ENCODE assay signal across 22 cellular contexts in the genomic region with DNA sequence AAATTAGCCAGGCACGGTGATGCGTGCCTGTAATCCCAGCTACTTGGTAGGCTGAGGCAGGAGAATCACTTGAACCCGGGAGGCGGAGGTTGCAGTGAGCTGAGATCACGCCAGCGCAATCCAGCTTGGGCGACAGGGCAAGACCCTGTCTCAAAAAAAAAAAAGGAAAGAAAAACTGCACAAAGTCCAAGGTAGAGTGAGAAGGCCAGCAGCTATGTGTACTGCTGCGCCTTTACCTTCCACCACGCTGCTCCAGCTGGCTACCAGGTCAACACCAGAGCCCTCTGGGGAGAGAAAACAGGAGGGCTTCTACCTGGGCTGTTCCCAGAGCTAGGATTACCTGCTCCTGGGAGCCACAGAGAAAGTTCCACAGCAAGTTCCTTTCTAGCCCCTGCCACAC. TPM values are rescaled to one million over a fixed set of nuclear protein-coding genes. Genes with fewer than 3 reads are reported as not detected.
A peak's percentile ranks its signal among the peaks of the same experiment; 100 is the strongest.
DNase-seq lines count a peak whose midpoint lies in the region; ATAC-seq lines count a peak whose summit lies in the region.
"Had no signal": no experiment of that assay in that cellular context is flagged by ENCODE, and none has a peak within 500 bp of the region (broad histone marks: within the 10 kb centered on the region; RNA-seq: fewer than 3 reads in every experiment).

No MANE protein-coding gene starts in this region.

- intact Hi-C loops in left colon (cut with DNase I, micrococcal nuclease) = no loop called here

- H3K4me1 ChIP-seq in CD8-positive, alpha-beta memory T cell (ENCODE audit: insufficient read depth, low read length) = peaks cover 36% of the 10 kb centered on the region
- H3K4me1 ChIP-seq in muscle layer of duodenum (ENCODE audit: control insufficient read depth in 1 of 2, insufficient read depth in 2 of 2, low read length in 2 of 2) = peaks cover 12 to 31% of the 10 kb centered on the region in 2 donors

- H3K9me3 Mint-ChIP-seq in CD8-positive, alpha-beta memory T cell = no peaks in the 10 kb centered on the region
- H3K9me3 Mint-ChIP-seq in stimulated activated naive B cell treated with anti-CD40 and anti-IgM and Interleukin-4, amounts not matched to agents 10 μg/mL and 1 μg/mL and 100 μg/mL, for 72 hours = no peaks in the 10 kb centered on the region
- H3K9me3 Mint-ChIP-seq in stimulated activated memory B cell treated with anti-CD40 and anti-IgM and Interleukin-4, amounts not matched to agents 10 μg/mL and 1 μg/mL and 100 μg/mL, for 72 hours = no peaks in the 10 kb centered on the region
- H3K9me3 Mint-ChIP-seq: activated naive CD4-positive, alpha-beta T cell treated with anti-CD3 and anti-CD28 coated beads, Interleukin-2, amount 10 ng/mL, durations not matched to agents 7 days and 5 days; naive thymus-derived CD4-positive, alpha-beta T cell had no signal

- no peak overlapping the region for H3K4me3 ChIP-seq in CD8-positive, alpha-beta memory T cell (ENCODE audit: low read length)
- no peak overlapping the region for H3K4me3 ChIP-seq in muscle layer of duodenum (ENCODE audit: low read depth in 1 of 2, low read length in 2 of 2)
- H3K4me3 ChIP-seq: PC-9 had no signal

- H3K27ac ChIP-seq in CD8-positive, alpha-beta memory T cell (ENCODE audit: low read depth, low read length) = no peak overlapping the region
- H3K27ac ChIP-seq in muscle layer of duodenum (ENCODE audit: low read length) = peak overlapping the region; percentile 54
- H3K27ac ChIP-seq: parathyroid adenoma had no signal

- H3K4me1 Mint-ChIP-seq in CD8-positive, alpha-beta memory T cell = peaks cover 45 to 61% (median 55%) of the 10 kb centered on the region in 3 donors
- peaks cover 40% of the 10 kb centered on the region for H3K4me1 Mint-ChIP-seq in T-helper 17 cell
- peaks cover 37 to 60% of the 10 kb centered on the region in 2 donors for H3K4me1 Mint-ChIP-seq in stimulated activated naive B cell treated with anti-CD40 and anti-IgM and Interleukin-4, amounts not matched to agents 10 μg/mL and 1 μg/mL and 100 μg/mL, for 72 hours
- H3K4me1 Mint-ChIP-seq in stimulated activated memory B cell treated with anti-CD40 and anti-IgM and Interleukin-4, amounts not matched to agents 10 μg/mL and 1 μg/mL and 100 μg/mL, for 72 hours = peaks cover 70% of the 10 kb centered on the region

- peak overlapping the region in 5 of 8 donors; percentile 79 to 96 (median 79) for H3K27ac Mint-ChIP-seq in CD8-positive, alpha-beta memory T cell
- H3K27ac Mint-ChIP-seq in T-helper 17 cell = peak overlapping the region; percentile 39
- peak overlapping the region; percentile 9 for H3K27ac Mint-ChIP-seq in stimulated activated naive B cell treated with anti-CD40 and anti-IgM and Interleukin-4, amounts not matched to agents 10 μg/mL and 1 μg/mL and 100 μg/mL, for 72 hours
- no peak overlapping the region for H3K27ac Mint-ChIP-seq in stimulated activated memory B cell treated with anti-CD40 and anti-IgM and Interleukin-4, amounts not matched to agents 10 μg/mL and 1 μg/mL and 100 μg/mL, for 72 hours
- H3K27ac Mint-ChIP-seq: activated naive CD4-positive, alpha-beta T cell treated with anti-CD3 and anti-CD28 coated beads, Interleukin-2, amount 10 ng/mL, durations not matched to agents 7 days and 5 days had no signal

- ATAC-seq in T-helper 17 cell (no peak), left colon (no peak), HG02642 (IDR thresholded peaks at IDR 0.05; ENCODE audit: poor library complexity, unreplicated experiment) (no peak)
- no peak for ATAC-seq in stimulated activated naive B cell treated with anti-CD40 and anti-IgM and Interleukin-4, amounts not matched to agents 10 μg/mL and 1 μg/mL and 100 μg/mL, for 72 hours (replicated peaks)
- no peak for ATAC-seq in stimulated activated memory B cell treated with anti-CD40 and anti-IgM and Interleukin-4, amounts not matched to agents 10 μg/mL and 1 μg/mL and 100 μg/mL, for 72 hours
- ATAC-seq: esophagus mucosa; naive thymus-derived CD4-positive, alpha-beta T cell had no signal

- H3K27me3 ChIP-seq in CD8-positive, alpha-beta memory T cell (ENCODE audit: insufficient read depth, low read length, poor library complexity, severe bottlenecking) = no peaks in the 10 kb centered on the region
- no peaks in the 10 kb centered on the region for H3K27me3 ChIP-seq in muscle layer of duodenum (ENCODE audit: low read depth, low read length)

- peak overlapping the region in 5 of 7 donors; percentile 38 to 97 (median 66) for H3K4me3 Mint-ChIP-seq in CD8-positive, alpha-beta memory T cell
- no peak overlapping the region for H3K4me3 Mint-ChIP-seq in T-helper 17 cell
- H3K4me3 Mint-ChIP-seq in stimulated activated naive B cell treated with anti-CD40 and anti-IgM and Interleukin-4, amounts not matched to agents 10 μg/mL and 1 μg/mL and 100 μg/mL, for 72 hours = no peak overlapping the region
- no peak overlapping the region for H3K4me3 Mint-ChIP-seq in stimulated activated memory B cell treated with anti-CD40 and anti-IgM and Interleukin-4, amounts not matched to agents 10 μg/mL and 1 μg/mL and 100 μg/mL, for 72 hours

- H3K27me3 Mint-ChIP-seq in CD8-positive, alpha-beta memory T cell = peaks cover 0 to 2% of the 10 kb centered on the region in 2 donors
- no peaks in the 10 kb centered on the region for H3K27me3 Mint-ChIP-seq in T-helper 17 cell
- no peaks in the 10 kb centered on the region for H3K27me3 Mint-ChIP-seq in stimulated activated naive B cell treated with anti-CD40 and anti-IgM and Interleukin-4, amounts not matched to agents 10 μg/mL and 1 μg/mL and 100 μg/mL, for 72 hours
- no peaks in the 10 kb centered on the region for H3K27me3 Mint-ChIP-seq in stimulated activated memory B cell treated with anti-CD40 and anti-IgM and Interleukin-4, amounts not matched to agents 10 μg/mL and 1 μg/mL and 100 μg/mL, for 72 hours
- H3K27me3 Mint-ChIP-seq: activated naive CD4-positive, alpha-beta T cell treated with anti-CD3 and anti-CD28 coated beads, Interleukin-2, amount 10 ng/mL, durations not matched to agents 7 days and 5 days; naive thymus-derived CD4-positive, alpha-beta T cell had no signal

- CTCF ChIA-PET in CD8-positive, alpha-beta memory T cell (lab: Charles Lee) = interaction anchor here (0.6 to 6.6 kb wide), 9 partner anchors 8 to 70 kb away, joined by 3 to 81 read pairs (median 27); a partner anchor contains a TSS

- DNase-seq in CD8-positive, alpha-beta memory T cell = no peak
- no peak for DNase-seq in T-helper 17 cell
- DNase-seq in stimulated activated naive B cell treated with anti-CD40 and anti-IgM and Interleukin-4, amounts not matched to agents 10 μg/mL and 1 μg/mL and 100 μg/mL, for 72 hours = no peak
- no peak for DNase-seq in activated CD4-positive, CD25-positive, alpha-beta regulatory T cell (lab: John Stamatoyannopoulos, UW)
- DNase-seq in left colon = no peak
- DNase-seq: ACHN; activated CD4-positive, alpha-beta T cell treated with anti-CD3 and anti-CD28 coated beads, Interleukin-2, amount 50 U/mL, for 4 hours; activated naive CD4-positive, alpha-beta T cell treated with anti-CD3 and anti-CD28 coated beads, Interleukin-2, amount 10 ng/mL, durations not matched to agents 7 days and 5 days; cerebellar nuclear complex; effector CD4-positive, alpha-beta T cell; mesendoderm; naive thymus-derived CD4-positive, alpha-beta T cell; NCI-H146; NCI-H82; PC-9; stimulated activated CD4-positive, alpha-beta T cell treated with anti-CD3 and anti-CD28 coated beads, Interleukin-4, amount 100 ng/mL, for 1 hour; T-helper 1 cell had no signal

- H3K36me3 ChIP-seq in CD8-positive, alpha-beta memory T cell (ENCODE audit: insufficient read depth, low read length) = no peaks in the 10 kb centered on the region
- H3K36me3 ChIP-seq in muscle layer of duodenum (ENCODE audit: control insufficient read depth in 1 of 2, insufficient read depth in 2 of 2, low read length in 2 of 2) = peaks cover 0 to 9% of the 10 kb centered on the region in 2 donors

- peaks cover 0 to 26% (median 0%) of the 10 kb centered on the region in 3 donors for H3K36me3 Mint-ChIP-seq in CD8-positive, alpha-beta memory T cell
- H3K36me3 Mint-ChIP-seq in T-helper 17 cell (ENCODE audit: low read depth) = no peaks in the 10 kb centered on the region
- peaks cover 2 to 10% of the 10 kb centered on the region in 2 donors for H3K36me3 Mint-ChIP-seq in stimulated activated naive B cell treated with anti-CD40 and anti-IgM and Interleukin-4, amounts not matched to agents 10 μg/mL and 1 μg/mL and 100 μg/mL, for 72 hours
- H3K36me3 Mint-ChIP-seq in stimulated activated memory B cell treated with anti-CD40 and anti-IgM and Interleukin-4, amounts not matched to agents 10 μg/mL and 1 μg/mL and 100 μg/mL, for 72 hours = peaks cover 5% of the 10 kb centered on the region
- H3K36me3 Mint-ChIP-seq: naive thymus-derived CD4-positive, alpha-beta T cell had no signal

- POLR2A ChIA-PET in CD8-positive, alpha-beta memory T cell (lab: Charles Lee) = interaction anchor here (0.6 to 3.5 kb wide), 3 partner anchors 10 to 23 kb away, joined by 3 to 38 read pairs (median 5); no protein-coding TSS in a partner anchor

- no peaks in the 10 kb centered on the region for H3K9me3 ChIP-seq in CD8-positive, alpha-beta memory T cell (ENCODE audit: low read length)
- H3K9me3 ChIP-seq in T-helper 17 cell (ENCODE audit: control insufficient read depth, low read length, poor library complexity, severe bottlenecking) (no peaks in the 10 kb centered on the region), muscle layer of duodenum (ENCODE audit: control insufficient read depth in 1 of 2, low read length in 2 of 2) (no peaks in the 10 kb centered on the region)

RNA-seq across cellular contexts. Expression of a gene that starts 3.2 kb away (rescaled TPM):
- 10 to 100 TPM; 24.4 to 25.5 TPM for total RNA-seq in CD8-positive, alpha-beta memory T cell
- 22.1 TPM for polyA plus RNA-seq in CD8-positive, alpha-beta memory T cell
- total RNA-seq in T-helper 17 cell = 10 to 100 TPM; 51.0 to 62.8 TPM
- 10 to 100 TPM; 18.1 to 19.1 TPM for total RNA-seq in left colon

RNA-seq across cellular contexts. Expression of a gene that starts 24.7 kb away (rescaled TPM):
- total RNA-seq in CD8-positive, alpha-beta memory T cell = 100 to 1,000 TPM; 161 to 170 TPM
- polyA plus RNA-seq in CD8-positive, alpha-beta memory T cell = 138 TPM
- total RNA-seq in T-helper 17 cell (100 to 1,000 TPM; 149 to 186 TPM), left colon (100 to 1,000 TPM; 174 to 197 TPM)

RNA-seq across cellular contexts. Expression of a gene that starts 39.0 kb away (rescaled TPM):
- 100 to 1,000 TPM; 127 to 128 TPM for total RNA-seq in CD8-positive, alpha-beta memory T cell
- polyA plus RNA-seq in CD8-positive, alpha-beta memory T cell = 84.4 TPM
- total RNA-seq in T-helper 17 cell = 10 to 100 TPM; 69.6 to 78.5 TPM
- 10 to 100 TPM; 63.7 to 72.4 TPM for total RNA-seq in left colon

RNA-seq across cellular contexts. Expression of a gene that starts 53.0 kb away (rescaled TPM):
- total RNA-seq in CD8-positive, alpha-beta memory T cell = 1,000 to 10,000 TPM; 1,684 to 1,700 TPM
- polyA plus RNA-seq in CD8-positive, alpha-beta memory T cell = 1,487 TPM
- total RNA-seq in T-helper 17 cell (1,000 to 10,000 TPM; 1,880 to 1,939 TPM), left colon (100 to 1,000 TPM; 798 to 822 TPM)

Comparison
In these comparisons a context has a peak if more than half of its experiments do, and no peak if none do; other contexts are left out.
1. H3K4me3 Mint-ChIP-seq: peak in CD8-positive, alpha-beta memory T cell (5 of 7); none in T-helper 17 cell (single experiment), stimulated activated naive B cell treated with anti-CD40 and anti-IgM and Interleukin-4, amounts not matched to agents 10 μg/mL and 1 μg/mL and 100 μg/mL, for 72 hours (0 of 2) and stimulated activated memory B cell treated with anti-CD40 and anti-IgM and Interleukin-4, amounts not matched to agents 10 μg/mL and 1 μg/mL and 100 μg/mL, for 72 hours (single experiment).